ENCODE assay signal across 9 cellular contexts in genomic region chr5:160230686-160231527, GRCh38. TPM values are rescaled to one million over a fixed set of nuclear protein-coding genes. Genes with fewer than 3 reads are reported as not detected.
A peak's percentile ranks its signal among the peaks of the same experiment; 100 is the strongest.
DNase-seq lines count a peak whose midpoint lies in the region; ATAC-seq, FAIRE-seq and TF ChIP-seq lines count a peak whose summit lies in the region.
"Had no signal": no experiment of that assay in that cellular context is flagged by ENCODE, and none has a peak within 500 bp of the region (broad histone marks: within the 10 kb centered on the region; RNA-seq: fewer than 3 reads in every experiment).

No MANE protein-coding gene starts in this region.

- H3K27ac ChIP-seq in mammary epithelial cell (ENCODE audit: insufficient read depth, low read depth, low read length) (no peak overlapping the region), upper lobe of left lung (peak overlapping the region in 2 of 4 donors; percentile 60 to 62), small intestine (ENCODE audit: low read depth in 1 of 2, low read length in 1 of 2) (no peak overlapping the region)
- H3K27ac ChIP-seq: heart right ventricle had no signal

- H3K27me3 ChIP-seq in mammary epithelial cell (ENCODE audit: insufficient read depth, low read length) (no peaks in the 10 kb centered on the region), upper lobe of left lung (no peaks in the 10 kb centered on the region), small intestine (ENCODE audit: control insufficient read depth in 2 of 2, insufficient read depth in 2 of 2, low read length in 2 of 2) (no peaks in the 10 kb centered on the region)
- H3K27me3 ChIP-seq: heart right ventricle had no signal

- no peak overlapping the region for H3K9ac ChIP-seq in mammary epithelial cell (ENCODE audit: insufficient read depth, low read length)

- TF ChIP-seq EP300 in upper lobe of left lung (IDR thresholded peaks at IDR 0.05) = peak in 1 of 4 donors; percentile 86

- dilution Hi-C loops in mammary epithelial cell (cut with HindIII; ENCODE audit: low sequenced_read_pairs) = loop anchor here (5.0 kb wide), 1 partner anchor 76 kb away; no protein-coding TSS in a partner anchor

- intact Hi-C loops in Right ventricle myocardium inferior (cut with DNase I) (no loop called here), left ventricle myocardium superior (cut with micrococcal nuclease) (no loop called here), mammary epithelial cell (cut with micrococcal nuclease) (no loop called here)

- H3K36me3 ChIP-seq in mammary epithelial cell (ENCODE audit: insufficient read depth, low read length) (no peaks in the 10 kb centered on the region), upper lobe of left lung (no peaks in the 10 kb centered on the region), small intestine (ENCODE audit: control insufficient read depth in 2 of 2, insufficient read depth in 2 of 2, low read length in 2 of 2) (no peaks in the 10 kb centered on the region)
- H3K36me3 ChIP-seq: heart right ventricle had no signal

- H3K4me2 ChIP-seq in mammary epithelial cell (ENCODE audit: insufficient read depth, low read depth, low read length) = no peak overlapping the region

- DNase-seq in Right ventricle myocardium inferior (ENCODE audit: missing footprints) = no peak
- no peak for DNase-seq in left ventricle myocardium superior
- DNase-seq in mammary epithelial cell = peak; percentile 74
- DNase-seq in upper lobe of left lung = peak in 1 of 2 donors; percentile 90
- DNase-seq in small intestine = no peak
- DNase-seq in NCI-H187 treated with DMSO at 0.1 percent for 48 hours (lab: John Stamatoyannopoulos, UW) = no peak
- DNase-seq in NCI-H82 treated with DMSO at 0.1 percent for 48 hours (lab: John Stamatoyannopoulos, UW; ENCODE audit: unreplicated experiment) = no peak
- DNase-seq: heart right ventricle had no signal

- H3K9me3 ChIP-seq in mammary epithelial cell (replicated peaks; ENCODE audit: insufficient read depth, low read length) (no peaks in the 10 kb centered on the region), upper lobe of left lung (no peaks in the 10 kb centered on the region), small intestine (ENCODE audit: control insufficient read depth, low read depth) (no peaks in the 10 kb centered on the region)
- H3K9me3 ChIP-seq: heart right ventricle had no signal

- no peak for FAIRE-seq in small intestine (lab: Jason Lieb, UNC)

- no TSS peak for BruUV-seq in mammary epithelial cell (replicated peaks; lab: Mats Ljungman, UMichigan)

- no peak overlapping the region for H3K4me3 ChIP-seq in mammary epithelial cell (replicated peaks in 1 of 3; ENCODE audit: insufficient read depth in 1 of 3, low read depth in 2 of 3, low read length in 3 of 3)
- no peak overlapping the region for H3K4me3 ChIP-seq in upper lobe of left lung
- no peak overlapping the region for H3K4me3 ChIP-seq in small intestine (ENCODE audit: low read depth in 1 of 2, low read length in 2 of 2)
- H3K4me3 ChIP-seq: heart right ventricle had no signal

- H3K4me1 ChIP-seq in mammary epithelial cell (ENCODE audit: insufficient read depth, low read length) = peaks cover 8% of the 10 kb centered on the region
- peaks cover 0 to 8% (median 2%) of the 10 kb centered on the region in 4 donors for H3K4me1 ChIP-seq in upper lobe of left lung
- no peaks in the 10 kb centered on the region for H3K4me1 ChIP-seq in small intestine (ENCODE audit: control insufficient read depth in 2 of 2, insufficient read depth in 1 of 2, low read depth in 1 of 2, low read length in 1 of 2)

- 45% methylated on average over 8 of the region's 9 CpGs for WGBS in mammary epithelial cell (ENCODE audit: low coverage, missing lambda C conversion rate)
- WGBS in upper lobe of left lung, 2 donors = 54 to 66% methylated on average over 8 to 9 of the region's 9 CpGs
- WGBS in small intestine, 3 donors = 75 to 79% (median 75%) methylated on average over 9 of the region's 9 CpGs

- CTCF ChIA-PET in mammary epithelial cell (lab: Charles Lee; ENCODE audit: low non-redundant PET) = no interaction called here

- peak overlapping the region; percentile 59 for H2AFZ ChIP-seq in mammary epithelial cell (ENCODE audit: low read depth, low read length)

- peak; percentile 23 for ATAC-seq in Right ventricle myocardium inferior
- ATAC-seq in left ventricle myocardium superior = no peak
- ATAC-seq in HG03066 (IDR thresholded peaks at IDR 0.05; ENCODE audit: low read depth, unreplicated experiment) = peak; percentile 46
- peak; percentile 70 to 87 for ATAC-seq in upper lobe of left lung (ENCODE audit: low FRiP score in 2 of 2)

- no peaks in the 10 kb centered on the region for H3K79me2 ChIP-seq in mammary epithelial cell (ENCODE audit: insufficient read depth, low read length)

- TF ChIP-seq CTCF in mammary epithelial cell (conservative IDR thresholded peaks at IDR 0.05 in 1 of 2, IDR thresholded peaks at IDR 0.05 in 1 of 2; ENCODE audit: extremely low read depth in 1 of 2, insufficient read depth in 1 of 2, low read depth in 1 of 2, low read length in 2 of 2) = no peak
- TF ChIP-seq CTCF in upper lobe of left lung (IDR thresholded peaks at IDR 0.05) = no peak

- no peak for TF ChIP-seq POLR2A in upper lobe of left lung (IDR thresholded peaks at IDR 0.05)

- in situ Hi-C loops in mammary epithelial cell (cut with MboI; ENCODE audit: low sequenced_read_pairs in 2 of 2) = no loop called here

- no peaks in the 10 kb centered on the region for H4K20me1 ChIP-seq in mammary epithelial cell (ENCODE audit: insufficient read depth, low read length)

RNA-seq across cellular contexts. Expression of gene FABP6, which starts 1.6 kb away (rescaled TPM):
- total RNA-seq in Right ventricle myocardium inferior (3.5 TPM), left ventricle myocardium superior (3.3 TPM), mammary epithelial cell (not detected), upper lobe of left lung (10 to 100 TPM in 2 of 6 donors, 1 to 10 TPM in 2, not detected in 2; 4.4 to 14.4 (median 9.1) TPM)
- polyA plus RNA-seq in mammary epithelial cell (not detected), small intestine (1 to 10 TPM in 1 of 3 donors, not detected in 2; 1.5 TPM)
- not detected for polyA minus RNA-seq in mammary epithelial cell
